ENCODE assay signal across 19 cellular contexts in the genomic region with DNA sequence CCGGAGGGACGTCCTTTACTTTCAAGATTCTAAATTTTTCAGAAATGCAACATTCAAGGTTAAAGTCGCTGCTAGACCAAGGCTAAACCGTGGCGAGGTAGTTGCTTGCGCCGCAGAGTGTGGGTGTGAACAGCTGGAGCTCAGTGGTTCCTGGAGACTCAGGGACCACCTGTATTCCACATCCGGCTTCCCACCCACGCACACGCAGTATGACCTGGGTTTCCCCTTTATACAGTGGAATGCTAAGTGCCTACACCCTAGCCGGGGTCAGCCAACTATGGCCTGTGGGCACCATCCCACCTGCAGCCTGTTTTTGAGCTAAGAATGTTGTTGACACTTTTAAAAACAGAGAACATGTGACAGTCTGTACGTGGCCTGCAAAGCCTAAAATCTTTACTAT. TPM values are rescaled to one million over a fixed set of nuclear protein-coding genes. Genes with fewer than 3 reads are reported as not detected.
A peak's percentile ranks its signal among the peaks of the same experiment; 100 is the strongest.
DNase-seq lines count a peak whose midpoint lies in the region; ATAC-seq and TF ChIP-seq lines count a peak whose summit lies in the region.
"Had no signal": no experiment of that assay in that cellular context is flagged by ENCODE, and none has a peak within 500 bp of the region (broad histone marks: within the 10 kb centered on the region; RNA-seq: fewer than 3 reads in every experiment).

No MANE protein-coding gene starts in this region.

- 69 to 78% methylated on average over 10 to 12 of the region's 12 CpGs for WGBS in transverse colon (ENCODE audit: low coverage in 1 of 2), 2 donors

- intact Hi-C loops in posterior vena cava (cut with DNase I): loop anchor here in 1 of 2 donors (10.0 kb wide), 1 partner anchor 117 kb away; no protein-coding TSS in a partner anchor
- intact Hi-C loops in transverse colon (cut with DNase I; ENCODE audit: low total_unique reads): no loop called here
- intact Hi-C loops in head of caudate nucleus (cut with DNase I): no loop called here

- no peak for TF ChIP-seq EP300 in transverse colon (IDR thresholded peaks at IDR 0.05; ENCODE audit: low read depth)

- DNase-seq in posterior vena cava (ENCODE audit: low spot score) (peak; percentile 59), transverse colon (no peak), head of caudate nucleus (no peak), HK-2 (ENCODE audit: unreplicated experiment) (no peak)
- DNase-seq: AML-193, COR-L47, esophagus squamous epithelium, glutamatergic neuron, IMR-90, NCI-H446 treated with DMSO at 0.1 percent for 48 hours, Right ventricle myocardium superior, tibial artery had no signal

- H3K4me1 ChIP-seq in transverse colon: peaks cover 3 to 11% (median 6%) of the 10 kb centered on the region in 4 donors

- no peak for TF ChIP-seq CTCF in transverse colon (IDR thresholded peaks at IDR 0.05)

- H3K27me3 ChIP-seq in transverse colon: no peaks in the 10 kb centered on the region
- H3K27me3 ChIP-seq: esophagus squamous epithelium, pancreas, tibial artery had no signal

- H3K36me3 ChIP-seq in transverse colon: peaks cover 0 to 13% (median 2%) of the 10 kb centered on the region in 4 donors

- no peaks in the 10 kb centered on the region for H3K9me3 ChIP-seq in transverse colon
- H3K9me3 ChIP-seq: esophagus squamous epithelium, pancreas, tibial artery had no signal

- ATAC-seq in GM18867 (IDR thresholded peaks at IDR 0.05; ENCODE audit: unreplicated experiment): peak; percentile 54
- ATAC-seq in GM21619 (IDR thresholded peaks at IDR 0.05; ENCODE audit: unreplicated experiment): peak; percentile 48
- peak; percentile 58 for ATAC-seq in HG03469 (IDR thresholded peaks at IDR 0.05; ENCODE audit: unreplicated experiment)
- no peak for ATAC-seq in GM18858 (IDR thresholded peaks at IDR 0.05; ENCODE audit: unreplicated experiment)
- ATAC-seq: activated T-helper 17 cell treated with anti-CD3 and anti-CD28 coated beads, Interleukin-2, amount 50 U/mL, for 72 hours had no signal

- no peak overlapping the region for H3K4me3 ChIP-seq in transverse colon
- H3K4me3 ChIP-seq: esophagus squamous epithelium, lung, pancreas, tibial artery had no signal

- in situ Hi-C loops in transverse colon (cut with MboI; ENCODE audit: low pct_ligation_motif_present in 1 of 4, low pct_unique_long_range_greater_than_20kb in 1 of 4, low sequenced_read_pairs in 3 of 4): no loop called here

- H3K27ac ChIP-seq in transverse colon: no peak overlapping the region
- H3K27ac ChIP-seq: esophagus squamous epithelium, tibial artery had no signal

- TF ChIP-seq POLR2A in transverse colon (IDR thresholded peaks at IDR 0.05): no peak

RNA-seq across cellular contexts. Expression of a gene that starts 42.9 kb away (rescaled TPM):
- total RNA-seq in posterior vena cava (1 to 10 TPM; 3.0 to 5.8 TPM), transverse colon (1 to 10 TPM in 3 of 4 donors, not detected in 1; 1.6 to 4.9 (median 3.6) TPM)

RNA-seq across cellular contexts. Expression of a gene that starts 48.2 kb away (rescaled TPM):
- total RNA-seq in posterior vena cava (10 to 100 TPM; 25.8 to 28.4 TPM), transverse colon (10 to 100 TPM; 31.6 to 56.9 (median 36.8) TPM)
